Comparison of ENCODE assay signal across 1 cellular context in the genomic region with DNA sequence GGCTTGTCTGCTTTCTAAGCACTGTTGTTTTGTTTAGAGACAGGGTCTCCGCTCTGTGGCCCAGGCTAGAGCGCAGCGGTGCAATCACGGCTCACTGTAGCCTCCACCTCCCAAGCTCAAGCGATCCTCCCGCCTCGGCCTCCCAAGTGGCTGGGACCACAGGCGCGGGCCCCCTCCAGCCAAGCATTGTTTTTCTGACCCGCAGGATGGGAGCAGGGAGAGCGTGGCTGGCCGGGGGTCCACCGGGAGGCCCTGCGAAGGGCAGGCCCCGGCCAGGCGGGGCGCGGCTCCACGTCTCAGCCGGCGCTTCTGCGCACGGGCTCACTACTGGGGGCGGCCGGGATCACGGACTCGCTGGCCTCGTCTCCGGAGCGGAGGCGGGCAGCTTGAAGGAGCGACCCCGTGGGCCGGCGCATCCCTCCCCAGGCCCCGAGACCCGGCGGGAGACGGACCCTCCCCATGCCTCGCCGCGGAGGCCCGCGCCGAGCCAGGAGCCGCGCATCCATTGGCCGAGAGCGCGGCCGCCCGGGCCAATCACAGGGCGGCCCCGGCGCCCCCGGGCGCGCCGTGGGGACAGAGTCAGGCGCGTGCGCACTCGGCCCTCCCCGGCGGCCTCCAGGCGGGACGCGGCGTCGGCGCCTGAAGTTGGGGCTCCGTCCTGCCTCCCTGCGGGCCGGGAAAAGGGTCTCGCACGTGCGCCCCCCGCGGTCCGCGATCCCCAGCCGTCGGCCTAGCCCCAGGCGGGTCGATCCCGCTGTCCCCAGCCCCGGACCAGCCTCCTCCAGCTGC.
TF ChIP-seq lines count a peak whose summit lies in the region.

No MANE protein-coding gene starts in this region.

TF ChIP-seq in HepG2, 621 proteins besides CTCF, POLR2A, EP300 and RAD21 (continued from another document and continues in another):
- TF ChIP-seq, protein P1, sequence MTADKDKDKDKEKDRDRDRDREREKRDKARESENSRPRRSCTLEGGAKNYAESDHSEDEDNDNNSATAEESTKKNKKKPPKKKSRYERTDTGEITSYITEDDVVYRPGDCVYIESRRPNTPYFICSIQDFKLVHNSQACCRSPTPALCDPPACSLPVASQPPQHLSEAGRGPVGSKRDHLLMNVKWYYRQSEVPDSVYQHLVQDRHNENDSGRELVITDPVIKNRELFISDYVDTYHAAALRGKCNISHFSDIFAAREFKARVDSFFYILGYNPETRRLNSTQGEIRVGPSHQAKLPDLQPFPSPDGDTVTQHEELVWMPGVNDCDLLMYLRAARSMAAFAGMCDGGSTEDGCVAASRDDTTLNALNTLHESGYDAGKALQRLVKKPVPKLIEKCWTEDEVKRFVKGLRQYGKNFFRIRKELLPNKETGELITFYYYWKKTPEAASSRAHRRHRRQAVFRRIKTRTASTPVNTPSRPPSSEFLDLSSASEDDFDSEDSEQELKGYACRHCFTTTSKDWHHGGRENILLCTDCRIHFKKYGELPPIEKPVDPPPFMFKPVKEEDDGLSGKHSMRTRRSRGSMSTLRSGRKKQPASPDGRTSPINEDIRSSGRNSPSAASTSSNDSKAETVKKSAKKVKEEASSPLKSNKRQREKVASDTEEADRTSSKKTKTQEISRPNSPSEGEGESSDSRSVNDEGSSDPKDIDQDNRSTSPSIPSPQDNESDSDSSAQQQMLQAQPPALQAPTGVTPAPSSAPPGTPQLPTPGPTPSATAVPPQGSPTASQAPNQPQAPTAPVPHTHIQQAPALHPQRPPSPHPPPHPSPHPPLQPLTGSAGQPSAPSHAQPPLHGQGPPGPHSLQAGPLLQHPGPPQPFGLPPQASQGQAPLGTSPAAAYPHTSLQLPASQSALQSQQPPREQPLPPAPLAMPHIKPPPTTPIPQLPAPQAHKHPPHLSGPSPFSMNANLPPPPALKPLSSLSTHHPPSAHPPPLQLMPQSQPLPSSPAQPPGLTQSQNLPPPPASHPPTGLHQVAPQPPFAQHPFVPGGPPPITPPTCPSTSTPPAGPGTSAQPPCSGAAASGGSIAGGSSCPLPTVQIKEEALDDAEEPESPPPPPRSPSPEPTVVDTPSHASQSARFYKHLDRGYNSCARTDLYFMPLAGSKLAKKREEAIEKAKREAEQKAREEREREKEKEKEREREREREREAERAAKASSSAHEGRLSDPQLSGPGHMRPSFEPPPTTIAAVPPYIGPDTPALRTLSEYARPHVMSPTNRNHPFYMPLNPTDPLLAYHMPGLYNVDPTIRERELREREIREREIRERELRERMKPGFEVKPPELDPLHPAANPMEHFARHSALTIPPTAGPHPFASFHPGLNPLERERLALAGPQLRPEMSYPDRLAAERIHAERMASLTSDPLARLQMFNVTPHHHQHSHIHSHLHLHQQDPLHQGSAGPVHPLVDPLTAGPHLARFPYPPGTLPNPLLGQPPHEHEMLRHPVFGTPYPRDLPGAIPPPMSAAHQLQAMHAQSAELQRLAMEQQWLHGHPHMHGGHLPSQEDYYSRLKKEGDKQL (CRISPR knock-in tag; IDR thresholded peaks at IDR 0.05; ENCODE audit: low read depth): no peak
- TF ChIP-seq, protein P2, sequence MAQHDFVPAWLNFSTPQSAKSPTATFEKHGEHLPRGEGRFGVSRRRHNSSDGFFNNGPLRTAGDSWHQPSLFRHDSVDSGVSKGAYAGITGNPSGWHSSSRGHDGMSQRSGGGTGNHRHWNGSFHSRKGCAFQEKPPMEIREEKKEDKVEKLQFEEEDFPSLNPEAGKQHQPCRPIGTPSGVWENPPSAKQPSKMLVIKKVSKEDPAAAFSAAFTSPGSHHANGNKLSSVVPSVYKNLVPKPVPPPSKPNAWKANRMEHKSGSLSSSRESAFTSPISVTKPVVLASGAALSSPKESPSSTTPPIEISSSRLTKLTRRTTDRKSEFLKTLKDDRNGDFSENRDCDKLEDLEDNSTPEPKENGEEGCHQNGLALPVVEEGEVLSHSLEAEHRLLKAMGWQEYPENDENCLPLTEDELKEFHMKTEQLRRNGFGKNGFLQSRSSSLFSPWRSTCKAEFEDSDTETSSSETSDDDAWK (CRISPR knock-in tag; IDR thresholded peaks at IDR 0.05): no peak
- TF ChIP-seq HCFC1 (IDR thresholded peaks at IDR 0.05; ENCODE audit: low read depth, low read length) (no peak; the same call in 1 of the 2 replicates), ZSCAN29 (CRISPR knock-in tag; conservative IDR thresholded peaks at IDR 0.05) (no peak), EHMT2 (IDR thresholded peaks at IDR 0.05; ENCODE audit: borderline replicate concordance, low read depth, low read length) (no peak), KLF11 (CRISPR knock-in tag; IDR thresholded peaks at IDR 0.05) (no peak), ZNF713 (CRISPR knock-in tag; IDR thresholded peaks at IDR 0.05) (no peak), GATA4 (IDR thresholded peaks at IDR 0.05; ENCODE audit: borderline replicate concordance, low read depth) (no peak; the same call in 1 of the 2 replicates), ZNF160 (CRISPR knock-in tag; IDR thresholded peaks at IDR 0.05) (no peak; the same call in 1 of the 2 replicates), ZNF350 (CRISPR knock-in tag; IDR thresholded peaks at IDR 0.05; ENCODE audit: borderline replicate concordance, low read depth) (no peak), FIP1L1 (IDR thresholded peaks at IDR 0.05; ENCODE audit: borderline replicate concordance, insufficient read depth, low read depth, low read length) (no peak), HNRNPUL1 (IDR thresholded peaks at IDR 0.05; ENCODE audit: low read depth, low read length) (no peak), MYC (CRISPR knock-in tag; IDR thresholded peaks at IDR 0.05; ENCODE audit: borderline replicate concordance) (peak; percentile 75), MEIS2 (CRISPR knock-in tag; IDR thresholded peaks at IDR 0.05) (peak; percentile 82; the same call in 1 of the 2 replicates), RXRA (CRISPR knock-in tag; IDR thresholded peaks at IDR 0.05) (no peak), NR2C2 (CRISPR knock-in tag; IDR thresholded peaks at IDR 0.05; ENCODE audit: borderline replicate concordance) (no peak), ZNF629 (CRISPR knock-in tag; conservative IDR thresholded peaks at IDR 0.05) (no peak), WIZ (CRISPR knock-in tag; IDR thresholded peaks at IDR 0.05) (no peak), ZSCAN20 (CRISPR knock-in tag; IDR thresholded peaks at IDR 0.05; ENCODE audit: borderline replicate concordance) (peak; percentile 24; the same call in 1 of the 2 replicates), DR1 (CRISPR knock-in tag; IDR thresholded peaks at IDR 0.05) (peak; percentile 54; the same call in 1 of the 2 replicates), DNMT3B (CRISPR knock-in tag; conservative IDR thresholded peaks at IDR 0.05) (no peak), CC2D1A (CRISPR knock-in tag; IDR thresholded peaks at IDR 0.05) (0 out of 2 replicates have a peak, but pooled peaks have one; percentile 22), NCOA1 (CRISPR knock-in tag; IDR thresholded peaks at IDR 0.05) (peak; percentile 27; the same call in 1 of the 2 replicates), HOXA5 (CRISPR knock-in tag; IDR thresholded peaks at IDR 0.05) (peak; percentile 28; the same call in 1 of the 2 replicates), ZNF768 (CRISPR knock-in tag; IDR thresholded peaks at IDR 0.05) (peak; percentile 69), ZNF232 (CRISPR knock-in tag; IDR thresholded peaks at IDR 0.05; ENCODE audit: borderline replicate concordance) (0 out of 2 replicates have a peak, but pooled peaks have one; percentile 51), FOSL1 (CRISPR knock-in tag; IDR thresholded peaks at IDR 0.05; ENCODE audit: borderline replicate concordance) (no peak), HNRNPK (IDR thresholded peaks at IDR 0.05; ENCODE audit: low read depth, low read length, poor library complexity, severe bottlenecking) (peak; percentile 23), SSRP1 (CRISPR knock-in tag; IDR thresholded peaks at IDR 0.05) (no peak), ATF7-NPFF (CRISPR knock-in tag; IDR thresholded peaks at IDR 0.05; ENCODE audit: low read depth) (peak; percentile 84), HNRNPH1 (optimal IDR thresholded peaks at IDR 0.05; ENCODE audit: low read depth, low read length) (no peak), AKAP8 (CRISPR knock-in tag; IDR thresholded peaks at IDR 0.05) (no peak; the same call in 1 of the 2 replicates), ZNF205 (CRISPR knock-in tag; IDR thresholded peaks at IDR 0.05) (0 out of 2 replicates have a peak, but pooled peaks have one; percentile 38)
- TF ChIP-seq, protein P3, sequence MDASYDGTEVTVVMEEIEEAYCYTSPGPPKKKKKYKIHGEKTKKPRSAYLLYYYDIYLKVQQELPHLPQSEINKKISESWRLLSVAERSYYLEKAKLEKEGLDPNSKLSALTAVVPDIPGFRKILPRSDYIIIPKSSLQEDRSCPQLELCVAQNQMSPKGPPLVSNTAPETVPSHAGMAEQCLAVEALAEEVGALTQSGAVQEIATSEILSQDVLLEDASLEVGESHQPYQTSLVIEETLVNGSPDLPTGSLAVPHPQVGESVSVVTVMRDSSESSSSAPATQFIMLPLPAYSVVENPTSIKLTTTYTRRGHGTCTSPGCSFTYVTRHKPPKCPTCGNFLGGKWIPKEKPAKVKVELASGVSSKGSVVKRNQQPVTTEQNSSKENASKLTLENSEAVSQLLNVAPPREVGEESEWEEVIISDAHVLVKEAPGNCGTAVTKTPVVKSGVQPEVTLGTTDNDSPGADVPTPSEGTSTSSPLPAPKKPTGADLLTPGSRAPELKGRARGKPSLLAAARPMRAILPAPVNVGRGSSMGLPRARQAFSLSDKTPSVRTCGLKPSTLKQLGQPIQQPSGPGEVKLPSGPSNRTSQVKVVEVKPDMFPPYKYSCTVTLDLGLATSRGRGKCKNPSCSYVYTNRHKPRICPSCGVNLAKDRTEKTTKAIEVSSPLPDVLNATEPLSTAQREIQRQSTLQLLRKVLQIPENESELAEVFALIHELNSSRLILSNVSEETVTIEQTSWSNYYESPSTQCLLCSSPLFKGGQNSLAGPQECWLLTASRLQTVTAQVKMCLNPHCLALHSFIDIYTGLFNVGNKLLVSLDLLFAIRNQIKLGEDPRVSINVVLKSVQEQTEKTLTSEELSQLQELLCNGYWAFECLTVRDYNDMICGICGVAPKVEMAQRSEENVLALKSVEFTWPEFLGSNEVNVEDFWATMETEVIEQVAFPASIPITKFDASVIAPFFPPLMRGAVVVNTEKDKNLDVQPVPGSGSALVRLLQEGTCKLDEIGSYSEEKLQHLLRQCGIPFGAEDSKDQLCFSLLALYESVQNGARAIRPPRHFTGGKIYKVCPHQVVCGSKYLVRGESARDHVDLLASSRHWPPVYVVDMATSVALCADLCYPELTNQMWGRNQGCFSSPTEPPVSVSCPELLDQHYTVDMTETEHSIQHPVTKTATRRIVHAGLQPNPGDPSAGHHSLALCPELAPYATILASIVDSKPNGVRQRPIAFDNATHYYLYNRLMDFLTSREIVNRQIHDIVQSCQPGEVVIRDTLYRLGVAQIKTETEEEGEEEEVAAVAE (CRISPR knock-in tag; IDR thresholded peaks at IDR 0.05; ENCODE audit: borderline replicate concordance): no peak
- TF ChIP-seq, protein P4, sequence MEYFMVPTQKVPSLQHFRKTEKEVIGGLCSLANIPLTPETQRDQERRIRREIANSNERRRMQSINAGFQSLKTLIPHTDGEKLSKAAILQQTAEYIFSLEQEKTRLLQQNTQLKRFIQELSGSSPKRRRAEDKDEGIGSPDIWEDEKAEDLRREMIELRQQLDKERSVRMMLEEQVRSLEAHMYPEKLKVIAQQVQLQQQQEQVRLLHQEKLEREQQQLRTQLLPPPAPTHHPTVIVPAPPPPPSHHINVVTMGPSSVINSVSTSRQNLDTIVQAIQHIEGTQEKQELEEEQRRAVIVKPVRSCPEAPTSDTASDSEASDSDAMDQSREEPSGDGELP (IDR thresholded peaks at IDR 0.05; ENCODE audit: borderline replicate concordance, low read depth): no peak
- TF ChIP-seq, protein P5, sequence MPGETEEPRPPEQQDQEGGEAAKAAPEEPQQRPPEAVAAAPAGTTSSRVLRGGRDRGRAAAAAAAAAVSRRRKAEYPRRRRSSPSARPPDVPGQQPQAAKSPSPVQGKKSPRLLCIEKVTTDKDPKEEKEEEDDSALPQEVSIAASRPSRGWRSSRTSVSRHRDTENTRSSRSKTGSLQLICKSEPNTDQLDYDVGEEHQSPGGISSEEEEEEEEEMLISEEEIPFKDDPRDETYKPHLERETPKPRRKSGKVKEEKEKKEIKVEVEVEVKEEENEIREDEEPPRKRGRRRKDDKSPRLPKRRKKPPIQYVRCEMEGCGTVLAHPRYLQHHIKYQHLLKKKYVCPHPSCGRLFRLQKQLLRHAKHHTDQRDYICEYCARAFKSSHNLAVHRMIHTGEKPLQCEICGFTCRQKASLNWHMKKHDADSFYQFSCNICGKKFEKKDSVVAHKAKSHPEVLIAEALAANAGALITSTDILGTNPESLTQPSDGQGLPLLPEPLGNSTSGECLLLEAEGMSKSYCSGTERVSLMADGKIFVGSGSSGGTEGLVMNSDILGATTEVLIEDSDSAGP (CRISPR knock-in tag; IDR thresholded peaks at IDR 0.05; ENCODE audit: borderline replicate concordance): peak; percentile 85
- TF ChIP-seq, protein P6, sequence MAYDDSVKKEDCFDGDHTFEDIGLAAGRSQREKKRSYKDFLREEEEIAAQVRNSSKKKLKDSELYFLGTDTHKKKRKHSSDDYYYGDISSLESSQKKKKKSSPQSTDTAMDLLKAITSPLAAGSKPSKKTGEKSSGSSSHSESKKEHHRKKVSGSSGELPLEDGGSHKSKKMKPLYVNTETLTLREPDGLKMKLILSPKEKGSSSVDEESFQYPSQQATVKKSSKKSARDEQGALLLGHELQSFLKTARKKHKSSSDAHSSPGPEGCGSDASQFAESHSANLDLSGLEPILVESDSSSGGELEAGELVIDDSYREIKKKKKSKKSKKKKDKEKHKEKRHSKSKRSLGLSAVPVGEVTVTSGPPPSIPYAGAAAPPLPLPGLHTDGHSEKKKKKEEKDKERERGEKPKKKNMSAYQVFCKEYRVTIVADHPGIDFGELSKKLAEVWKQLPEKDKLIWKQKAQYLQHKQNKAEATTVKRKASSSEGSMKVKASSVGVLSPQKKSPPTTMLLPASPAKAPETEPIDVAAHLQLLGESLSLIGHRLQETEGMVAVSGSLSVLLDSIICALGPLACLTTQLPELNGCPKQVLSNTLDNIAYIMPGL (CRISPR knock-in tag; IDR thresholded peaks at IDR 0.05; ENCODE audit: borderline replicate concordance in 1 of 2, low read depth in 1 of 2): peak in 1 of 2 experiments; percentile 49; a peak in 2 of 4 replicates
- TF ChIP-seq, protein P7, sequence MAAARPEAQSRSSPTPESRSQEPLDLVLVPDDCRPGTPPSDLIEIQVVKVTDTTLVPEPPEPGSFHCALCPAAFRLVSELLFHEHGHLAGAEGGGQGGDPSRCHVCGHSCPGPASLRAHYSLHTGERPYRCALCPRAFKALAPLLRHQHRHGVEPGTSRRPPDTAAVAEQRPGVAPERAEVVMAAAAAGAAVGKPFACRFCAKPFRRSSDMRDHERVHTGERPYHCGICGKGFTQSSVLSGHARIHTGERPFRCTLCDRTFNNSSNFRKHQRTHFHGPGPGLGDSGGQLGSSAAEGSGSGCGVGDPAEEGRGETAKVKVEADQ (CRISPR knock-in tag; IDR thresholded peaks at IDR 0.05; ENCODE audit: borderline replicate concordance): no peak
- TF ChIP-seq, protein P8, sequence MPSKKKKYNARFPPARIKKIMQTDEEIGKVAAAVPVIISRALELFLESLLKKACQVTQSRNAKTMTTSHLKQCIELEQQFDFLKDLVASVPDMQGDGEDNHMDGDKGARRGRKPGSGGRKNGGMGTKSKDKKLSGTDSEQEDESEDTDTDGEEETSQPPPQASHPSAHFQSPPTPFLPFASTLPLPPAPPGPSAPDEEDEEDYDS (CRISPR knock-in tag; IDR thresholded peaks at IDR 0.05): no peak
